ENCODE assay signal across 24 cellular contexts in the genomic region with DNA sequence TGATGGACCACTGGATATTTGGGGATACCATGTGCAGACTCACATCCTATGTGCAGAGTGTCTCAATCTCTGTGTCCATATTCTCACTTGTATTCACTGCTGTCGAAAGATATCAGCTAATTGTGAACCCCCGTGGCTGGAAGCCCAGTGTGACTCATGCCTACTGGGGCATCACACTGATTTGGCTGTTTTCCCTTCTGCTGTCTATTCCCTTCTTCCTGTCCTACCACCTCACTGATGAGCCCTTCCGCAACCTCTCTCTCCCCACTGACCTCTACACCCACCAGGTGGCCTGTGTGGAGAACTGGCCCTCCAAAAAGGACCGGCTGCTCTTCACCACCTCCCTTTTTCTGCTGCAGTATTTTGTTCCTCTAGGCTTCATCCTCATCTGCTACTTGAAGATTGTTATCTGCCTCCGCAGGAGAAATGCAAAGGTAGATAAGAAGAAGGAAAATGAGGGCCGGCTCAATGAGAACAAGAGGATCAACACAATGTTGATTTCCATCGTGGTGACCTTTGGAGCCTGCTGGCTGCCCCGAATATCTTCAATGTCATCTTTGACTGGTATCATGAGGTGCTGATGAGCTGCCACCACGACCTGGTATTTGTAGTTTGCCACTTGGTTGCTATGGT. TPM values are rescaled to one million over a fixed set of nuclear protein-coding genes. Genes with fewer than 3 reads are reported as not detected.
DNase-seq lines count a peak whose midpoint lies in the region; ATAC-seq and TF ChIP-seq lines count a peak whose summit lies in the region.
"Had no signal": no experiment of that assay in that cellular context is flagged by ENCODE, and none has a peak within 500 bp of the region (broad histone marks: within the 10 kb centered on the region; RNA-seq: fewer than 3 reads in every experiment).

No MANE protein-coding gene starts in this region.

- DNase-seq in EL (peak; percentile 11), SK-N-SH (no peak), erythroblast (lab: John Stamatoyannopoulos, UW) (peak; percentile 13 to 14), kidney tubule cell (ENCODE audit: low spot score) (peak; percentile 54), NCI-H2107 (lab: John Stamatoyannopoulos, UW) (no peak), GM03348 (ENCODE audit: low spot score) (no peak), NOMO-1 treated with dmso at 0.1 percent for 144 hours (lab: John Stamatoyannopoulos, UW; ENCODE audit: unreplicated experiment) (no peak)
- DNase-seq in CD4-positive, alpha-beta T cell, result no peak
- DNase-seq: activated CD4-positive, alpha-beta memory T cell treated with anti-CD3 and anti-CD28 coated beads, Interleukin-2, amount 10 ng/mL, durations not matched to agents 7 days and 5 days; activated naive CD4-positive, alpha-beta T cell treated with anti-CD3 and anti-CD28 coated beads, Interleukin-2, amount 10 ng/mL, durations not matched to agents 7 days and 5 days; activated T-cell treated with anti-CD3 and anti-CD28 coated beads, Interleukin-2, amount 50 U/mL, for 4 hours; cortex of kidney; DND-41; mucosa of descending colon; NCI-H1092; NCI-H526 treated with DMSO at 0.1 percent for 48 hours; SIG-M5; T-helper 2 cell; testis had no signal

- TF ChIP-seq RAD21 in SK-N-SH (IDR thresholded peaks at IDR 0.05; ENCODE audit: low read length), result no peak

- no peak overlapping the region for H3K9ac ChIP-seq in SK-N-SH

- no peaks in the 10 kb centered on the region for H4K20me1 ChIP-seq in SK-N-SH (ENCODE audit: insufficient read depth)

- no peak for TF ChIP-seq CTCF in SK-N-SH (IDR thresholded peaks at IDR 0.05)
- TF ChIP-seq CTCF in CD4-positive, alpha-beta T cell (IDR thresholded peaks at IDR 0.05), result no peak

- no peak for ATAC-seq in CD4-positive, alpha-beta T cell (ENCODE audit: poor library complexity)
- ATAC-seq: activated T-cell treated with anti-CD3 and anti-CD28 coated beads, Interleukin-2, amount 50 U/mL, for 4 hours; mucosa of descending colon; stimulated activated effector memory CD8-positive, alpha-beta T cell treated with anti-CD3 and anti-CD28 coated beads, Interleukin-12 subunit alpha, Interleukin-12 subunit beta, amount 100 ng/mL, for 72 hours; WTC11 had no signal

- H3K27me3 Mint-ChIP-seq in CD4-positive, alpha-beta T cell, result no peaks in the 10 kb centered on the region

- no peak overlapping the region for H3K27ac Mint-ChIP-seq in CD4-positive, alpha-beta T cell
- H3K27ac Mint-ChIP-seq: activated CD4-positive, alpha-beta memory T cell treated with anti-CD3 and anti-CD28 coated beads, Interleukin-2, amount 10 ng/mL, durations not matched to agents 7 days and 5 days; activated naive CD4-positive, alpha-beta T cell treated with anti-CD3 and anti-CD28 coated beads, Interleukin-2, amount 10 ng/mL, durations not matched to agents 7 days and 5 days; stimulated activated effector memory CD8-positive, alpha-beta T cell treated with anti-CD3 and anti-CD28 coated beads, Interleukin-12 subunit alpha, Interleukin-12 subunit beta, amount 100 ng/mL, for 72 hours; WTC11 had no signal

- CTCF ChIA-PET in SK-N-SH (lab: Yijun Ruan, JAX), result interaction anchor here (1.7 kb wide), 1 partner anchor 29 kb away, joined by 11 read pairs; no protein-coding TSS in a partner anchor
- CTCF ChIA-PET in CD4-positive, alpha-beta T cell (lab: Charles Lee), result no interaction called here

- no peaks in the 10 kb centered on the region for H3K79me2 ChIP-seq in SK-N-SH (ENCODE audit: insufficient read depth)

- H3F3A ChIP-seq in SK-N-SH (replicated peaks; ENCODE audit: insufficient read depth), result no peaks in the 10 kb centered on the region

- no peak overlapping the region for H3K4me3 ChIP-seq in SK-N-SH (ENCODE audit: low read depth in 2 of 2, low read length in 1 of 2)
- H3K4me3 ChIP-seq: ascending aorta, mucosa of descending colon, testis had no signal

- H3K4me3 Mint-ChIP-seq in CD4-positive, alpha-beta T cell, result no peak overlapping the region
- H3K4me3 Mint-ChIP-seq: activated CD4-positive, alpha-beta memory T cell treated with anti-CD3 and anti-CD28 coated beads, Interleukin-2, amount 10 ng/mL, durations not matched to agents 7 days and 5 days; activated naive CD4-positive, alpha-beta T cell treated with anti-CD3 and anti-CD28 coated beads, Interleukin-2, amount 10 ng/mL, durations not matched to agents 7 days and 5 days; activated T-cell treated with anti-CD3 and anti-CD28 coated beads, Interleukin-2, amount 50 U/mL, for 4 hours; neural crest cell; stimulated activated effector memory CD8-positive, alpha-beta T cell treated with anti-CD3 and anti-CD28 coated beads, Interleukin-12 subunit alpha, Interleukin-12 subunit beta, amount 100 ng/mL, for 72 hours; WTC11 had no signal

- no peak for TF ChIP-seq POLR2A in erythroblast (IDR thresholded peaks at IDR 0.05; ENCODE audit: low read length)

- TF ChIP-seq EP300 in SK-N-SH (IDR thresholded peaks at IDR 0.05; ENCODE audit: borderline replicate concordance in 1 of 2, low read depth in 1 of 2, low read length in 1 of 2), result no peak

- WGBS in SK-N-SH (ENCODE audit: low lambda C conversion rate), result 73% methylated on average over 9 of the region's 9 CpGs

- intact Hi-C loops in CD4-positive, alpha-beta T cell (cut with DNase I, micrococcal nuclease), result no loop called here

- H3K27ac ChIP-seq in SK-N-SH (ENCODE audit: low read depth in 2 of 2, low read length in 1 of 2), result no peak overlapping the region
- no peak overlapping the region for H3K27ac ChIP-seq in CD4-positive, alpha-beta T cell (ENCODE audit: low read depth, low read length)
- H3K27ac ChIP-seq: ascending aorta, testis had no signal

- H3K9me3 Mint-ChIP-seq in CD4-positive, alpha-beta T cell, result peaks cover under 1% of the 10 kb centered on the region
- H3K9me3 Mint-ChIP-seq: activated CD4-positive, alpha-beta memory T cell treated with anti-CD3 and anti-CD28 coated beads, Interleukin-2, amount 10 ng/mL, durations not matched to agents 7 days and 5 days had no signal

- H3K9me3 ChIP-seq in SK-N-SH, result no peaks in the 10 kb centered on the region
- no peaks in the 10 kb centered on the region for H3K9me3 ChIP-seq in CD4-positive, alpha-beta T cell (ENCODE audit: control insufficient read depth, low read length)
- H3K9me3 ChIP-seq: ascending aorta, mucosa of descending colon, testis had no signal

- no peaks in the 10 kb centered on the region for H3K9me2 ChIP-seq in SK-N-SH

- H3K27me3 ChIP-seq in SK-N-SH (ENCODE audit: insufficient read depth), result no peaks in the 10 kb centered on the region
- H3K27me3 ChIP-seq in CD4-positive, alpha-beta T cell (ENCODE audit: control insufficient read depth, insufficient read depth, low read length), result no peaks in the 10 kb centered on the region
- H3K27me3 ChIP-seq: ascending aorta, testis had no signal

- H3K36me3 ChIP-seq in SK-N-SH (replicated peaks in 1 of 2; ENCODE audit: control insufficient read depth in 1 of 2, insufficient read depth in 2 of 2, low read length in 1 of 2), result no peaks in the 10 kb centered on the region
- H3K36me3 ChIP-seq: ascending aorta had no signal

- POLR2A ChIA-PET in SK-N-SH (lab: Yijun Ruan, JAX), result no interaction called here
- POLR2A ChIA-PET in CD4-positive, alpha-beta T cell (lab: Charles Lee), result no interaction called here

- peaks cover 9% of the 10 kb centered on the region for H3K36me3 Mint-ChIP-seq in CD4-positive, alpha-beta T cell (ENCODE audit: low read depth)
- H3K36me3 Mint-ChIP-seq: activated naive CD4-positive, alpha-beta T cell treated with anti-CD3 and anti-CD28 coated beads, Interleukin-2, amount 10 ng/mL, durations not matched to agents 7 days and 5 days; stimulated activated effector memory CD8-positive, alpha-beta T cell treated with anti-CD3 and anti-CD28 coated beads, Interleukin-12 subunit alpha, Interleukin-12 subunit beta, amount 100 ng/mL, for 72 hours; WTC11 had no signal

- H3K4me2 ChIP-seq in SK-N-SH, result no peak overlapping the region

- no peak overlapping the region for H2AFZ ChIP-seq in SK-N-SH (ENCODE audit: low read depth)

- no peaks in the 10 kb centered on the region for H3K4me1 Mint-ChIP-seq in CD4-positive, alpha-beta T cell (ENCODE audit: low read depth)
- H3K4me1 Mint-ChIP-seq: activated CD4-positive, alpha-beta memory T cell treated with anti-CD3 and anti-CD28 coated beads, Interleukin-2, amount 10 ng/mL, durations not matched to agents 7 days and 5 days; activated naive CD4-positive, alpha-beta T cell treated with anti-CD3 and anti-CD28 coated beads, Interleukin-2, amount 10 ng/mL, durations not matched to agents 7 days and 5 days; neural crest cell; stimulated activated effector memory CD8-positive, alpha-beta T cell treated with anti-CD3 and anti-CD28 coated beads, Interleukin-12 subunit alpha, Interleukin-12 subunit beta, amount 100 ng/mL, for 72 hours; WTC11 had no signal

- no peaks in the 10 kb centered on the region for H3K4me1 ChIP-seq in SK-N-SH (ENCODE audit: control insufficient read depth in 1 of 2, insufficient read depth in 2 of 2, low read depth in 1 of 2, low read length in 1 of 2)
- H3K4me1 ChIP-seq: ascending aorta, testis had no signal

TF ChIP-seq in SK-N-SH, 30 proteins besides CTCF, POLR2A, EP300 and RAD21:
- TF ChIP-seq SMC3 (IDR thresholded peaks at IDR 0.05; ENCODE audit: low read depth, low read length) (no peak), FOSL2 (IDR thresholded peaks at IDR 0.05; ENCODE audit: borderline replicate concordance, low read depth) (peak; percentile 6; the same call in 1 of the 2 replicates)

RNA-seq across cellular contexts. Expression of a gene that starts 54.5 kb away (rescaled TPM):
- polyA plus RNA-seq in SK-N-SH (2012; rRNA removed), result 19.2 and 24.9 TPM in 2 replicates
- polyA plus RNA-seq in SK-N-SH (2012; cell fraction: cytosol; rRNA removed), result 18.5 and 21.0 TPM in 2 replicates
- 12.0 TPM in 2 replicates for polyA plus RNA-seq in SK-N-SH (2012; cell fraction: nucleus; rRNA removed)
- total RNA-seq in CD4-positive, alpha-beta T cell, result 10 to 100 TPM; 52.7 to 53.2 TPM

RNA-seq across cellular contexts. Expression of a gene that starts 59.0 kb away (rescaled TPM):
- polyA plus RNA-seq in SK-N-SH (2012; rRNA removed), result 0.02 and 0.06 TPM in 2 replicates
- 0.01 and 0.10 TPM in 2 replicates for polyA plus RNA-seq in SK-N-SH (2012; cell fraction: cytosol; rRNA removed)
- polyA plus RNA-seq in SK-N-SH (2012; cell fraction: nucleus; rRNA removed), result 0.13 and 0.30 TPM in 2 replicates
- not detected for total RNA-seq in CD4-positive, alpha-beta T cell
- total RNA-seq: activated CD4-positive, alpha-beta memory T cell treated with anti-CD3 and anti-CD28 coated beads, Interleukin-2, amount 10 ng/mL, durations not matched to agents 7 days and 5 days; activated T-cell treated with anti-CD3 and anti-CD28 coated beads, Interleukin-2, amount 50 U/mL, for 4 hours; endothelial cell of umbilical vein; neural crest cell; WTC11 had no signal
- polyA plus RNA-seq: endothelial cell of umbilical vein had no signal

Comparison
In these comparisons a context has a peak if more than half of its experiments do, and no peak if none do; other contexts are left out.
1. DNase-seq: peak in EL (single experiment), erythroblast (2 of 2) and kidney tubule cell (single experiment); none in SK-N-SH (single experiment), NCI-H2107 (single experiment), GM03348 (single experiment), NOMO-1 treated with dmso at 0.1 percent for 144 hours (single experiment) and CD4-positive, alpha-beta T cell (0 of 10).